14 cellular contexts compared by ENCODE assay signal in genomic region chr18:26650310-26651285, GRCh38.
DNase-seq lines count a peak whose midpoint lies in the region; ATAC-seq and TF ChIP-seq lines count a peak whose summit lies in the region.
"Had no signal": no experiment of that assay in that cellular context is flagged by ENCODE, and none has a peak within 500 bp of the region (broad histone marks: within the 10 kb centered on the region; RNA-seq: fewer than 3 reads in every experiment).

No MANE protein-coding gene starts in this region.

- CTCF ChIA-PET in GM10248 (lab: Yijun Ruan, JAX): interaction anchor here (1.1 to 4.3 kb wide), 5 partner anchors 29 to 344 kb away, joined by 4 to 24 read pairs (median 7); no protein-coding TSS in a partner anchor

- H3K4me1 ChIP-seq in esophagus muscularis mucosa (peaks cover 7 to 24% (median 16%) of the 10 kb centered on the region in 4 donors), HAP-1 (peaks cover 25% of the 10 kb centered on the region)
- H3K4me1 ChIP-seq: testis had no signal

- H3K4me3 ChIP-seq in esophagus muscularis mucosa: peak overlapping the region in 1 of 4 donors; percentile 18
- H3K4me3 ChIP-seq in HAP-1: no peak overlapping the region
- H3K4me3 ChIP-seq: BLaER1 treated with 17β-estradiol and CSF1 and Interleukin-3, amounts not matched to agents 10 nM and 100 nM; left lung; testis had no signal

- no peak for DNase-seq in Right ventricle myocardium inferior (ENCODE audit: missing footprints)
- no peak for DNase-seq in cardiac septum (ENCODE audit: low spot score)
- no peak for DNase-seq in esophagus muscularis mucosa (ENCODE audit: extremely low spot score)
- peak; percentile 50 for DNase-seq in middle frontal gyrus (ENCODE audit: extremely low spot score, low spot score)
- no peak for DNase-seq in activated CD8-positive, alpha-beta memory T cell treated with anti-CD3 and anti-CD28 coated beads, Interleukin-2, amount 50 U/mL, for 4 hours
- no peak for DNase-seq in activated CD4-positive, alpha-beta T cell treated with anti-CD3 and anti-CD28 coated beads for 48 hours
- no peak for DNase-seq in HAP-1 (ENCODE audit: low spot score in 2 of 2)
- no peak for DNase-seq in GM10248 (ENCODE audit: extremely low spot score)

- TF ChIP-seq EP300 in esophagus muscularis mucosa (IDR thresholded peaks at IDR 0.05): no peak

- TF ChIP-seq POLR2A in esophagus muscularis mucosa (IDR thresholded peaks at IDR 0.05; ENCODE audit: low read depth): no peak

- no peaks in the 10 kb centered on the region for H3K36me3 ChIP-seq in esophagus muscularis mucosa
- no peaks in the 10 kb centered on the region for H3K36me3 ChIP-seq in HAP-1 (replicated peaks)
- H3K36me3 ChIP-seq: BLaER1 treated with 17β-estradiol and CSF1 and Interleukin-3, amounts not matched to agents 10 nM and 100 nM; left lung; WERI-Rb-1 had no signal

- ATAC-seq in Right ventricle myocardium inferior: peak; percentile 65

- in situ Hi-C loops in HAP-1 (cut with MboI; ENCODE audit: low sequenced_read_pairs): no loop called here

- TF ChIP-seq CTCF in esophagus muscularis mucosa (IDR thresholded peaks at IDR 0.05) (no peak), GM10248 (IDR thresholded peaks at IDR 0.05; ENCODE audit: control extremely low read depth, extremely low read depth, low read depth, missing control alignments) (no peak)

- H3K9me3 ChIP-seq in esophagus muscularis mucosa: no peaks in the 10 kb centered on the region
- H3K9me3 ChIP-seq in HAP-1: no peaks in the 10 kb centered on the region
- H3K9me3 ChIP-seq: BLaER1 treated with 17β-estradiol and CSF1 and Interleukin-3, amounts not matched to agents 10 nM and 100 nM; left lung; testis had no signal

- POLR2A ChIA-PET in GM10248 (lab: Yijun Ruan, JAX): no interaction called here

- intact Hi-C loops in Right ventricle myocardium inferior (cut with DNase I) (no loop called here), cardiac septum (cut with DNase I) (loop anchor here (5.0 to 10.0 kb wide), 2 partner anchors 186 to 268 kb away; no protein-coding TSS in a partner anchor), esophagus muscularis mucosa (cut with DNase I) (loop anchor here (5.0 kb wide), 1 partner anchor 103 kb away; the partner anchor contains the start of gene KCTD1)

- peak overlapping the region; percentile 23 to 70 (median 54) for H3K27ac ChIP-seq in esophagus muscularis mucosa (replicated peaks in 1 of 4)
- H3K27ac ChIP-seq: BLaER1 treated with 17β-estradiol and CSF1 and Interleukin-3, amounts not matched to agents 10 nM and 100 nM; epithelial cell of prostate; HL-60; left lung; testis; WERI-Rb-1 had no signal

- H3K27me3 ChIP-seq in esophagus muscularis mucosa: no peaks in the 10 kb centered on the region
- peaks cover 26% of the 10 kb centered on the region for H3K27me3 ChIP-seq in HAP-1 (ENCODE audit: low read depth)
- H3K27me3 ChIP-seq: testis had no signal

- WGBS in esophagus muscularis mucosa: 64% methylated on average over 6 of the region's 6 CpGs
